ENCODE assay signal across 26 cellular contexts in genomic region chr5:4099401-4099800, GRCh38.
"Had no signal": no experiment of that assay in that cellular context is flagged by ENCODE, and none has a peak within 500 bp of the region (broad histone marks: within the 10 kb centered on the region; RNA-seq: fewer than 3 reads in every experiment).

No MANE protein-coding gene starts in this region.

- H3K4me3 Mint-ChIP-seq: memory B cell; naive thymus-derived CD4-positive, alpha-beta T cell; natural killer cell treated with Interleukin-12 subunit alpha and Interleukin-12 subunit beta and Interleukin-15 and Interleukin-18, amount 100 ng/mL, for 72 hours; neural crest cell; stimulated activated memory B cell treated with anti-CD40 and anti-IgM and Interleukin-4, amounts not matched to agents 10 μg/mL and 1 μg/mL and 100 μg/mL, for 72 hours; stimulated activated naive CD8-positive, alpha-beta T cell treated with anti-CD3 and anti-CD28 coated beads, Interleukin-15, amount 100 ng/mL, for 72 hours; type B pancreatic cell had no signal

- H3K27ac Mint-ChIP-seq: memory B cell; naive thymus-derived CD4-positive, alpha-beta T cell; stimulated activated memory B cell treated with anti-CD40 and anti-IgM and Interleukin-4, amounts not matched to agents 10 μg/mL and 1 μg/mL and 100 μg/mL, for 72 hours; stimulated activated naive CD8-positive, alpha-beta T cell treated with anti-CD3 and anti-CD28 coated beads, Interleukin-15, amount 100 ng/mL, for 72 hours; type B pancreatic cell had no signal

- H3K27me3 ChIP-seq: hepatocyte, neutrophil, right lobe of liver, tibial nerve, uterus had no signal

- ATAC-seq: mucosa of descending colon; naive thymus-derived CD4-positive, alpha-beta T cell; natural killer cell treated with Interleukin-12 subunit alpha and Interleukin-12 subunit beta and Interleukin-15 and Interleukin-18, amount 100 ng/mL, for 72 hours; psoas muscle; right lobe of liver; stimulated activated memory B cell treated with anti-CD40 and anti-IgM and Interleukin-4, amounts not matched to agents 10 μg/mL and 1 μg/mL and 100 μg/mL, for 72 hours; stimulated activated naive CD8-positive, alpha-beta T cell treated with anti-CD3 and anti-CD28 coated beads, Interleukin-15, amount 100 ng/mL, for 72 hours had no signal

- H3K36me3 ChIP-seq: left ventricle myocardium inferior, neutrophil, right lobe of liver, tibial nerve, uterus had no signal

- H3K4me3 ChIP-seq: hepatocyte, left ventricle myocardium inferior, mucosa of descending colon, psoas muscle, right lobe of liver, smooth muscle cell, tibial nerve, uterus had no signal

- H3K9me3 ChIP-seq: left ventricle myocardium inferior, neutrophil, psoas muscle, right lobe of liver, tibial nerve, uterus had no signal

- DNase-seq: islet precursor cell; left ventricle myocardium inferior; midbrain; mucosa of descending colon; naive thymus-derived CD4-positive, alpha-beta T cell; occipital lobe; psoas muscle; right lobe of liver; stimulated activated CD4-positive, alpha-beta T cell treated with anti-CD3 and anti-CD28 coated beads, Interleukin-1b, Interleukin-23, amount 100 ng/mL, for 48 hours; stimulated activated CD4-positive, alpha-beta T cell treated with anti-CD3 and anti-CD28 coated beads, Interleukin-2, amount 100 ng/mL, for 48 hours; stimulated activated CD4-positive, alpha-beta T cell treated with anti-CD3 and anti-CD28 coated beads, Interleukin-4, amount 100 ng/mL, for 4 hours; stimulated activated CD8-positive, alpha-beta memory T cell treated with anti-CD3 and anti-CD28 coated beads, Interleukin-4, amount 100 ng/mL, for 48 hours; stimulated activated naive CD4-positive, alpha-beta T cell treated with Interleukin-2 at 50 U/mL for 16 hours; stimulated activated naive CD8-positive, alpha-beta T cell treated with anti-CD3 and anti-CD28 coated beads, Interleukin-15, amount 100 ng/mL, for 72 hours; substantia nigra; uterus had no signal

- H3K27me3 Mint-ChIP-seq: memory B cell; naive thymus-derived CD4-positive, alpha-beta T cell; stimulated activated memory B cell treated with anti-CD40 and anti-IgM and Interleukin-4, amounts not matched to agents 10 μg/mL and 1 μg/mL and 100 μg/mL, for 72 hours; stimulated activated naive CD8-positive, alpha-beta T cell treated with anti-CD3 and anti-CD28 coated beads, Interleukin-15, amount 100 ng/mL, for 72 hours had no signal

- H3K9me3 Mint-ChIP-seq: natural killer cell treated with Interleukin-12 subunit alpha and Interleukin-12 subunit beta and Interleukin-15 and Interleukin-18, amount 100 ng/mL, for 72 hours; neural crest cell; type B pancreatic cell had no signal

- H3K4me1 ChIP-seq: parathyroid adenoma, psoas muscle, right lobe of liver, tibial nerve, uterus had no signal

- H3K36me3 Mint-ChIP-seq: memory B cell; naive thymus-derived CD4-positive, alpha-beta T cell; natural killer cell treated with Interleukin-12 subunit alpha and Interleukin-12 subunit beta and Interleukin-15 and Interleukin-18, amount 100 ng/mL, for 72 hours; stimulated activated memory B cell treated with anti-CD40 and anti-IgM and Interleukin-4, amounts not matched to agents 10 μg/mL and 1 μg/mL and 100 μg/mL, for 72 hours; type B pancreatic cell had no signal

- H3K27ac ChIP-seq: hepatocyte, left ventricle myocardium inferior, neutrophil, parathyroid adenoma, psoas muscle, right lobe of liver, tibial nerve, uterus had no signal

- H3K4me1 Mint-ChIP-seq: memory B cell; naive thymus-derived CD4-positive, alpha-beta T cell; stimulated activated memory B cell treated with anti-CD40 and anti-IgM and Interleukin-4, amounts not matched to agents 10 μg/mL and 1 μg/mL and 100 μg/mL, for 72 hours; stimulated activated naive CD8-positive, alpha-beta T cell treated with anti-CD3 and anti-CD28 coated beads, Interleukin-15, amount 100 ng/mL, for 72 hours had no signal
